ENCODE assay signal across 10 cellular contexts in genomic region chr2:175690113-175690716, GRCh38.
DNase-seq lines count a peak whose midpoint lies in the region; ATAC-seq, FAIRE-seq and TF ChIP-seq lines count a peak whose summit lies in the region.
"Had no signal": no experiment of that assay in that cellular context is flagged by ENCODE, and none has a peak within 500 bp of the region (broad histone marks: within the 10 kb centered on the region; RNA-seq: fewer than 3 reads in every experiment).

No MANE protein-coding gene starts in this region.

- H3K9me3 ChIP-seq in T-helper 17 cell (ENCODE audit: control insufficient read depth, low read length, poor library complexity, severe bottlenecking): no peaks in the 10 kb centered on the region
- no peaks in the 10 kb centered on the region for H3K9me3 ChIP-seq in pancreas

- H3K27me3 ChIP-seq in pancreas: peaks cover 0 to 12% (median under 1%) of the 10 kb centered on the region in 4 donors

- FAIRE-seq in pancreas (lab: Jason Lieb, UNC): peak; percentile 96

- H3K36me3 Mint-ChIP-seq in T-helper 17 cell (ENCODE audit: low read depth): no peaks in the 10 kb centered on the region
- H3K36me3 Mint-ChIP-seq: stimulated activated effector memory CD8-positive, alpha-beta T cell treated with anti-CD3 and anti-CD28 coated beads, Interleukin-12 subunit alpha, Interleukin-12 subunit beta, amount 100 ng/mL, for 72 hours had no signal

- H3K4me3 ChIP-seq in NB4 (ENCODE audit: low read depth, low read length): no peak overlapping the region
- no peak overlapping the region for H3K4me3 ChIP-seq in foreskin fibroblast (ENCODE audit: low read depth in 1 of 2, low read length in 2 of 2)
- no peak overlapping the region for H3K4me3 ChIP-seq in pancreas

- ATAC-seq in GM21360 (IDR thresholded peaks at IDR 0.05; ENCODE audit: unreplicated experiment) (peak; percentile 57), T-helper 17 cell (peak; percentile 50), pancreas (peak; percentile 48 to 80 (median 78))
- ATAC-seq: stimulated activated effector memory CD8-positive, alpha-beta T cell treated with anti-CD3 and anti-CD28 coated beads, Interleukin-12 subunit alpha, Interleukin-12 subunit beta, amount 100 ng/mL, for 72 hours had no signal

- WGBS in pancreas, 2 donors: 1 to 2% methylated on average over 3 of the region's 3 CpGs

- H3K4me3 Mint-ChIP-seq in T-helper 17 cell: no peak overlapping the region
- H3K4me3 Mint-ChIP-seq: CD8-positive, alpha-beta memory T cell; stimulated activated effector memory CD8-positive, alpha-beta T cell treated with anti-CD3 and anti-CD28 coated beads, Interleukin-12 subunit alpha, Interleukin-12 subunit beta, amount 100 ng/mL, for 72 hours had no signal

- no peaks in the 10 kb centered on the region for H3K4me1 Mint-ChIP-seq in T-helper 17 cell
- H3K4me1 Mint-ChIP-seq: CD8-positive, alpha-beta memory T cell; stimulated activated effector memory CD8-positive, alpha-beta T cell treated with anti-CD3 and anti-CD28 coated beads, Interleukin-12 subunit alpha, Interleukin-12 subunit beta, amount 100 ng/mL, for 72 hours had no signal

- H3K4me1 ChIP-seq in pancreas: no peaks in the 10 kb centered on the region

- H3K36me3 ChIP-seq in pancreas: no peaks in the 10 kb centered on the region

- intact Hi-C loops in pancreas (cut with DNase I): no loop called here

- peak; percentile 62 for DNase-seq in NCI-H510A treated with DMSO at 0.1 percent for 48 hours (lab: John Stamatoyannopoulos, UW)
- DNase-seq in NCI-H510A (lab: John Stamatoyannopoulos, UW): no peak
- DNase-seq in NB4 (ENCODE audit: low read depth): peak; percentile 84
- DNase-seq in T-helper 17 cell: no peak
- DNase-seq in foreskin fibroblast: peak; percentile 52 to 87
- peak in 2 of 6 donors; percentile 7 to 35 for DNase-seq in pancreas
- no peak for DNase-seq in activated gamma-delta T cell (lab: John Stamatoyannopoulos, UW)

- no peak overlapping the region for H3K27ac ChIP-seq in pancreas

- peaks cover 42% of the 10 kb centered on the region for H3K27me3 Mint-ChIP-seq in T-helper 17 cell

- TF ChIP-seq POLR2A in NB4 (IDR thresholded peaks at IDR 0.05; ENCODE audit: extremely low read depth, insufficient read length): no peak

- TF ChIP-seq CTCF in NB4 (IDR thresholded peaks at IDR 0.05; ENCODE audit: low read depth, low read length) (peak; percentile 65), foreskin fibroblast (IDR thresholded peaks at IDR 0.05; ENCODE audit: low read depth, low read length) (peak; percentile 76), pancreas (IDR thresholded peaks at IDR 0.05) (peak; percentile 58 to 68 (median 62))

- no peak overlapping the region for H3K27ac Mint-ChIP-seq in T-helper 17 cell
- H3K27ac Mint-ChIP-seq: CD8-positive, alpha-beta memory T cell; stimulated activated effector memory CD8-positive, alpha-beta T cell treated with anti-CD3 and anti-CD28 coated beads, Interleukin-12 subunit alpha, Interleukin-12 subunit beta, amount 100 ng/mL, for 72 hours had no signal

Comparison
In these comparisons a context has a peak if more than half of its experiments do, and no peak if none do; other contexts are left out.
1. DNase-seq: peak in NCI-H510A treated with DMSO at 0.1 percent for 48 hours (single experiment), NB4 (single experiment) and foreskin fibroblast (2 of 2); none in NCI-H510A (single experiment), T-helper 17 cell (0 of 3) and activated gamma-delta T cell (single experiment).
2. Peak in every context shown above with its lines, with median percentiles within 50 percentile points of each other: ATAC-seq and CTCF ChIP-seq.